6 cellular contexts compared by ENCODE assay signal in genomic region chr15:84398087-84398486, GRCh38.
DNase-seq lines count a peak whose midpoint lies in the region; ATAC-seq and TF ChIP-seq lines count a peak whose summit lies in the region.
"Not testable (repeated sequence)": the region's sequence is repeated elsewhere in the genome, so short reads cannot be mapped to it uniquely, and the experiment has no call there.

No MANE protein-coding gene starts in this region.

- H2BK15ac ChIP-seq in H9 (ENCODE audit: low read depth, low read length): not testable (repeated sequence)

- TF ChIP-seq EP300 in esophagus muscularis mucosa (IDR thresholded peaks at IDR 0.05): not testable (repeated sequence)

- not testable (repeated sequence) for H3K18ac ChIP-seq in H9 (ENCODE audit: insufficient read length, low read depth, low read length)

- not testable (repeated sequence) for H3K9ac ChIP-seq in H9 (ENCODE audit: extremely low read depth, insufficient read length, low read length)

- not testable (repeated sequence) for H3K79me2 ChIP-seq in H9 (ENCODE audit: insufficient read depth, low read length); osteoblast (ENCODE audit: insufficient read depth, low read length)

- WGBS in H9 (ENCODE audit: extremely low coverage, insufficient read length, low lambda C conversion rate): no CpG with 5 or more reads among the region's 4 CpGs
- 75% methylated on average over 3 of the region's 4 CpGs for WGBS in esophagus muscularis mucosa

- H3K56ac ChIP-seq in H9 (ENCODE audit: insufficient read length, low read depth, low read length): not testable (repeated sequence)

- not testable (repeated sequence) for H3K4me2 ChIP-seq in H9 (ENCODE audit: insufficient read depth, insufficient read length, low read length); osteoblast (ENCODE audit: insufficient read depth, low read length)

- H3K23me2 ChIP-seq in H9 (ENCODE audit: insufficient read length, low read depth, low read length, poor library complexity, severe bottlenecking): not testable (repeated sequence)

- not testable (repeated sequence) for ATAC-seq in left ventricle myocardium superior

- not testable (repeated sequence) for H3K79me1 ChIP-seq in H9 (ENCODE audit: insufficient read depth, low read depth, low read length, poor library complexity, severe bottlenecking)

- H4K20me1 ChIP-seq in H9 (ENCODE audit: control insufficient read depth, insufficient read depth, insufficient read length); osteoblast (ENCODE audit: insufficient read depth, low read length): not testable (repeated sequence)

- H2BK120ac ChIP-seq in H9 (ENCODE audit: low read depth, low read length, poor library complexity, severe bottlenecking): not testable (repeated sequence)

- not testable (repeated sequence) for H3K4me3 ChIP-seq in esophagus muscularis mucosa; osteoblast (ENCODE audit: insufficient read depth, low read length)

- not testable (repeated sequence) for H3K14ac ChIP-seq in H9 (ENCODE audit: insufficient read depth, low read length)

- not testable (repeated sequence) for H3K4me3 Mint-ChIP-seq in H9

- not testable (repeated sequence) for H3K9me3 Mint-ChIP-seq in H9

- H3K9me3 ChIP-seq in H9 (ENCODE audit: control insufficient read depth, low read depth, low read length); esophagus muscularis mucosa; osteoblast (ENCODE audit: low read depth, low read length): not testable (repeated sequence)

- not testable (repeated sequence) for TF ChIP-seq CTCF in H9 (conservative IDR thresholded peaks at IDR 0.05); esophagus muscularis mucosa (IDR thresholded peaks at IDR 0.05); osteoblast (IDR thresholded peaks at IDR 0.05; ENCODE audit: extremely low read depth, low read depth, low read length)

- H2AK5ac ChIP-seq in H9 (ENCODE audit: insufficient read length, low read length): not testable (repeated sequence)

- H2BK20ac ChIP-seq in H9 (ENCODE audit: low read depth, low read length, poor library complexity, severe bottlenecking): not testable (repeated sequence)

- H3K4me1 ChIP-seq in H9 (ENCODE audit: insufficient read depth, low read length); esophagus muscularis mucosa; osteoblast (ENCODE audit: insufficient read depth, low read length): not testable (repeated sequence)

- peak; percentile 4 for DNase-seq in H9
- DNase-seq in activated CD4-positive, CD25-positive, alpha-beta regulatory T cell treated with anti-CD3 and anti-CD28 coated beads, Interleukin-2, amount 50 U/mL, for 72 hours: peak; percentile 8
- DNase-seq in ecto neural progenitor cell (ENCODE audit: low spot score): peak; percentile 13
- DNase-seq in esophagus muscularis mucosa (ENCODE audit: extremely low spot score): peak; percentile 8
- DNase-seq in left ventricle myocardium superior: peak; percentile 3
- peak; percentile 58 for DNase-seq in osteoblast (ENCODE audit: insufficient read length, low spot score, missing footprints)

- not testable (repeated sequence) for H3K36me3 Mint-ChIP-seq in H9 (ENCODE audit: insufficient read depth in 1 of 3, low read depth in 3 of 3)

- not testable (repeated sequence) for H4K8ac ChIP-seq in H9 (replicated peaks; ENCODE audit: insufficient read length, low read depth, low read length)

- H3K4ac ChIP-seq in H9 (ENCODE audit: low read depth, low read length): not testable (repeated sequence)

- H3K23ac ChIP-seq in H9 (ENCODE audit: insufficient read length, low read depth, low read length): not testable (repeated sequence)

- H3K4me1 Mint-ChIP-seq in H9: not testable (repeated sequence)

- H3K36me3 ChIP-seq in esophagus muscularis mucosa; osteoblast (ENCODE audit: insufficient read depth, low read length): not testable (repeated sequence)

- not testable (repeated sequence) for H3K27me3 ChIP-seq in H9 (ENCODE audit: insufficient read depth, low read length); esophagus muscularis mucosa; osteoblast (ENCODE audit: insufficient read depth, low read length)

- H3T11ph ChIP-seq in H9 (ENCODE audit: low read length): not testable (repeated sequence)

- H4K91ac ChIP-seq in H9 (ENCODE audit: insufficient read length, low read depth, low read length): not testable (repeated sequence)

- H2BK5ac ChIP-seq in H9 (ENCODE audit: insufficient read length, low read length): not testable (repeated sequence)

- H3K27me3 Mint-ChIP-seq in H9 (ENCODE audit: low read depth): peaks cover 30% of the 10 kb centered on the region

- not testable (repeated sequence) for H3K27ac ChIP-seq in H9 (ENCODE audit: insufficient read length, low read depth, low read length); esophagus muscularis mucosa (replicated peaks in 1 of 4); osteoblast (ENCODE audit: low read depth, low read length)

- not testable (repeated sequence) for H2AFZ ChIP-seq in H9 (ENCODE audit: low read length); osteoblast (ENCODE audit: low read length)

- not testable (repeated sequence) for TF ChIP-seq POLR2A in esophagus muscularis mucosa (IDR thresholded peaks at IDR 0.05; ENCODE audit: low read depth)

- intact Hi-C loops in esophagus muscularis mucosa (cut with DNase I); left ventricle myocardium superior (cut with micrococcal nuclease): not testable (repeated sequence)

- H3K27ac Mint-ChIP-seq in H9: not testable (repeated sequence)

- not testable (repeated sequence) for H2BK12ac ChIP-seq in H9 (ENCODE audit: insufficient read length, low read depth, low read length)

- not testable (repeated sequence) for H4K5ac ChIP-seq in H9 (ENCODE audit: insufficient read length, low read depth, low read length)

Comparison
In these comparisons a context has a peak if more than half of its experiments do, and no peak if none do; other contexts are left out.
1. DNase-seq: peak in every context shown above with its lines; median percentile 58 in osteoblast; 13 in ecto neural progenitor cell; 8 in activated CD4-positive, CD25-positive, alpha-beta regulatory T cell treated with anti-CD3 and anti-CD28 coated beads, Interleukin-2, amount 50 U/mL, for 72 hours; 8 in esophagus muscularis mucosa; 4 in H9; 3 in left ventricle myocardium superior.